ENCODE assay signal across 12 cellular contexts in the genomic region with DNA sequence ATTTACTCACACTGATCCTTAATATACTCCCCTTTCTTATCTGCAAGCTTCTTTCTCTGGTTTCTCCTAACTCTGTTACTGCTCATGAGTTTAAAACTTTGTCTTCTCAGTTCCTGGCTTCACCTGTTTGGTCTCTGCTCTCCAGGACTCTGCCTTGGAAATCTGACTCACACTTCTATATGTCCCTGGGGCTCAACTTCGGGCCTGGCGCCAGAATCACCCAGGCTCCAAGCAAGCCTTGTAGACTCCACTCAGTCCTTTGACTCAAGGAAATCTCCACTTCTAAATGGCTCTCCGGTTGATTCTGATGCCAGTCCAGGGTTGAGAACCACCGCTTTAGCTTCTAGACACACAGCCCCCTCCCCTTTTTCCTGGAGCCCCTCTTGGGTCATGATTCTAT. TPM values are rescaled to one million over a fixed set of nuclear protein-coding genes. Genes with fewer than 3 reads are reported as not detected.
DNase-seq lines count a peak whose midpoint lies in the region; ATAC-seq, FAIRE-seq and TF ChIP-seq lines count a peak whose summit lies in the region.
"Had no signal": no experiment of that assay in that cellular context is flagged by ENCODE, and none has a peak within 500 bp of the region (broad histone marks: within the 10 kb centered on the region; RNA-seq: fewer than 3 reads in every experiment).

No MANE protein-coding gene starts in this region.

- no peaks in the 10 kb centered on the region for H3K79me2 ChIP-seq in smooth muscle cell (ENCODE audit: low read depth)

- in situ Hi-C loops in astrocyte of the spinal cord (cut with HindIII; ENCODE audit: low sequenced_read_pairs) = loop anchor here (25.0 kb wide), 1 partner anchor 217 kb away; a partner anchor contains a TSS

- H3K9me3 ChIP-seq in right cardiac atrium (ENCODE audit: control insufficient read depth, low read length) (no peaks in the 10 kb centered on the region), smooth muscle cell (replicated peaks; ENCODE audit: low read depth) (no peaks in the 10 kb centered on the region)
- H3K9me3 ChIP-seq: upper lobe of left lung had no signal

- H2AFZ ChIP-seq in smooth muscle cell (ENCODE audit: low read depth) = no peak overlapping the region

- H3K4me1 ChIP-seq in right cardiac atrium (ENCODE audit: control insufficient read depth, insufficient read depth, low read length) (peaks cover 2% of the 10 kb centered on the region), smooth muscle cell (ENCODE audit: low read depth) (peaks cover 8% of the 10 kb centered on the region)

- no peak overlapping the region for H3K27ac Mint-ChIP-seq in glutamatergic neuron (ENCODE audit: unreplicated experiment)

- WGBS in right cardiac atrium = 72% methylated on average over 4 of the region's 4 CpGs
- 71% methylated on average over 4 of the region's 4 CpGs for WGBS in smooth muscle cell (ENCODE audit: low lambda C conversion rate)

- no peaks in the 10 kb centered on the region for H3K36me3 ChIP-seq in smooth muscle cell (ENCODE audit: low read depth)
- H3K36me3 ChIP-seq: upper lobe of left lung had no signal

- H3K27me3 ChIP-seq in right cardiac atrium (ENCODE audit: control insufficient read depth, insufficient read depth) (no peaks in the 10 kb centered on the region), smooth muscle cell (ENCODE audit: low read depth) (no peaks in the 10 kb centered on the region)
- H3K27me3 ChIP-seq: upper lobe of left lung had no signal

- no peaks in the 10 kb centered on the region for H4K20me1 ChIP-seq in smooth muscle cell (ENCODE audit: low read depth)

- H3K27ac ChIP-seq in right cardiac atrium (ENCODE audit: low read length) (peak overlapping the region; percentile 48), smooth muscle cell (ENCODE audit: low read depth) (peak overlapping the region; percentile 65)

- no peaks in the 10 kb centered on the region for H3K4me1 Mint-ChIP-seq in glutamatergic neuron (ENCODE audit: low read depth, unreplicated experiment)

- H3K4me2 ChIP-seq in smooth muscle cell = no peak overlapping the region

- TF ChIP-seq CTCF in astrocyte of the spinal cord (IDR thresholded peaks at IDR 0.05; ENCODE audit: low read depth, low read length) (no peak), smooth muscle cell (IDR thresholded peaks at IDR 0.05; ENCODE audit: borderline replicate concordance, insufficient read depth, poor library complexity, severe bottlenecking) (no peak), glutamatergic neuron (IDR thresholded peaks at IDR 0.05; ENCODE audit: partially characterized antibody, unreplicated experiment) (no peak)

- no peak for FAIRE-seq in HTR-8/SVneo (lab: Jason Lieb, UNC)

- H3K4me3 Mint-ChIP-seq in glutamatergic neuron (ENCODE audit: unreplicated experiment) = no peak overlapping the region

- H3K27me3 Mint-ChIP-seq in glutamatergic neuron (ENCODE audit: unreplicated experiment) = peaks cover 2% of the 10 kb centered on the region

- H3K9ac ChIP-seq in smooth muscle cell (ENCODE audit: low read depth) = no peak overlapping the region

- H3K36me3 Mint-ChIP-seq in glutamatergic neuron (ENCODE audit: unreplicated experiment) = no peaks in the 10 kb centered on the region

- intact Hi-C loops in right cardiac atrium (cut with DNase I) = no loop called here

- no peaks in the 10 kb centered on the region for H3K9me3 Mint-ChIP-seq in glutamatergic neuron (ENCODE audit: unreplicated experiment)

- peak in 1 of 2 donors; percentile 30 for ATAC-seq in right cardiac atrium
- no peak for ATAC-seq in GM18861 (IDR thresholded peaks at IDR 0.05; ENCODE audit: unreplicated experiment)
- ATAC-seq in HG02981 (IDR thresholded peaks at IDR 0.05; ENCODE audit: unreplicated experiment) = no peak

- H3K4me3 ChIP-seq in astrocyte of the spinal cord (ENCODE audit: low read depth, low read length) (no peak overlapping the region), right cardiac atrium (ENCODE audit: low read length) (no peak overlapping the region), smooth muscle cell (no peak overlapping the region)
- H3K4me3 ChIP-seq: upper lobe of left lung had no signal

- DNase-seq in HTR-8/SVneo (ENCODE audit: insufficient read length, low spot score) (peak; percentile 47), astrocyte of the spinal cord (ENCODE audit: low read depth, low spot score) (peak; percentile 60), right cardiac atrium (peak; percentile 49 to 73 (median 73)), smooth muscle cell (lab: John Stamatoyannopoulos, UW; ENCODE audit: unreplicated experiment) (no peak), glutamatergic neuron (no peak)
- DNase-seq in activated CD4-positive, alpha-beta T cell treated with anti-CD3 and anti-CD28 coated beads, Interleukin-2, amount 50 U/mL, for 48 hours = no peak
- DNase-seq: activated effector memory CD4-positive, alpha-beta T cell treated with anti-CD3 and anti-CD28 coated beads, Interleukin-2, amount 50 U/mL, for 16 hours; hypothalamus; stimulated activated CD4-positive, alpha-beta T cell treated with anti-CD3 and anti-CD28 coated beads, Interleukin-12 subunit alpha, Interleukin-12 subunit beta, amount 100 ng/mL, for 4 hours had no signal

- H3F3A ChIP-seq in smooth muscle cell (ENCODE audit: low read depth) = peaks cover 14% of the 10 kb centered on the region

RNA-seq across cellular contexts. Expression of a gene that starts 57.8 kb away (rescaled TPM):
- total RNA-seq in right cardiac atrium (under 1 TPM in 1 of 4 donors, not detected in 3; 0.45 TPM), smooth muscle cell (0.09 TPM in 1 of 2 replicates, not detected in the other), glutamatergic neuron (ENCODE audit: unreplicated experiment) (not detected)
- polyA plus RNA-seq in right cardiac atrium (0.05 TPM), smooth muscle cell (not detected in 2 replicates)

Comparison
In these comparisons a context has a peak if more than half of its experiments do, and no peak if none do; other contexts are left out.
1. DNase-seq: peak in HTR-8/SVneo (single experiment), astrocyte of the spinal cord (single experiment) and right cardiac atrium (3 of 3); none in smooth muscle cell (single experiment), glutamatergic neuron (single experiment) and activated CD4-positive, alpha-beta T cell treated with anti-CD3 and anti-CD28 coated beads, Interleukin-2, amount 50 U/mL, for 48 hours (0 of 2).